ENCODE assay signal across 28 cellular contexts in the genomic region with DNA sequence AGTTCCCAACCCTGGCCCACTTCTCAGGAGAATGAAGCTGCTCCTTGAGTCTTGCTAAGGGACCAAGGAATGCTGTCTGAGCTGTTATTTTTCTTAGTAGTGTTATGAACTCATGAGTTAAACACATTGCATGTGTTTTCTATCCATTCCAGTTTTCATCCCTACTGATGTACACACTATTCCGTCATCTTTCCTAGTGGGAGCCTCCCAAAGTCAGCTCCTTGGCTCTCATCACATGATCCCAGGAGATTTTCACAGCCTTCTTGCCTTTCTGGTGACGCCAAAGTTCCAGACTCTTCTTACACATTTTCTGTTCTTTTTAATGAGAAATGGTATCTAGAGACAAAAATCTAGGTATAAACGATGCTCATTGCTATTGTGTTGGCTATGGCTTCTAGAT. TPM values are rescaled to one million over a fixed set of nuclear protein-coding genes. Genes with fewer than 3 reads are reported as not detected.
"Had no signal": no experiment of that assay in that cellular context is flagged by ENCODE, and none has a peak within 500 bp of the region (broad histone marks: within the 10 kb centered on the region; RNA-seq: fewer than 3 reads in every experiment).

No MANE protein-coding gene starts in this region.

- H3K4me2 ChIP-seq: KMS-11, SK-N-SH had no signal

- H3K4me3 ChIP-seq: ascending aorta, SJSA1 had no signal

- H3K9me3 ChIP-seq: ascending aorta, SJSA1, SK-N-SH had no signal

- ATAC-seq: activated CD8-positive, alpha-beta T cell treated with anti-CD3 and anti-CD28 coated beads for 36 hours; activated T-cell treated with anti-CD3 and anti-CD28 coated beads, Interleukin-2, amount 50 U/mL, for 72 hours; activated T-helper 17 cell treated with anti-CD3 and anti-CD28 coated beads, Interleukin-2, amount 50 U/mL, for 72 hours; Panc1 had no signal

- H3K27me3 ChIP-seq: ascending aorta, SJSA1 had no signal

- H3K27ac ChIP-seq: ascending aorta, KMS-11, SJSA1 had no signal

- DNase-seq: activated CD4-positive, alpha-beta T cell treated with anti-CD3 and anti-CD28 coated beads, Interleukin-2, amount 10 ng/mL, durations not matched to agents 24 days and 14 days; activated CD4-positive, alpha-beta T cell treated with anti-CD3 and anti-CD28 coated beads, Interleukin-2, amount 50 U/mL, for 4 hours; activated CD8-positive, alpha-beta T cell treated with anti-CD3 and anti-CD28 coated beads for 36 hours; activated effector memory CD4-positive, alpha-beta T cell treated with anti-CD3 and anti-CD28 coated beads, Interleukin-2, amount 50 U/mL, for 16 hours; activated naive CD4-positive, alpha-beta T cell; activated naive CD8-positive, alpha-beta T cell treated with anti-CD3 and anti-CD28 coated beads, Interleukin-2, amount 10 ng/mL, durations not matched to agents 7 days and 5 days; activated T-cell treated with anti-CD3 and anti-CD28 coated beads, Interleukin-2, amount 50 U/mL, for 1 hour; activated T-cell treated with anti-CD3 and anti-CD28 coated beads, Interleukin-2, amount 50 U/mL, for 72 hours; amygdala; MM.1S; MV-4-11; NCI-H1092; NCI-H1436 treated with DMSO at 0.1 percent for 48 hours; NCI-H1694 treated with DMSO at 0.1 percent for 48 hours; NCI-H2029; NCI-H345; NCI-H524 treated with DMSO at 0.1 percent for 48 hours; SHP77 treated with DMSO at 0.1 percent for 48 hours had no signal

- H3K36me3 ChIP-seq: ascending aorta, SJSA1 had no signal

- H3K4me1 ChIP-seq: ascending aorta, SJSA1 had no signal

- H3K9ac ChIP-seq: KMS-11, SK-N-SH had no signal

RNA-seq across cellular contexts. Expression of gene C10orf71, which starts 8.4 kb away (rescaled TPM):
- total RNA-seq: activated CD4-positive, alpha-beta T cell treated with anti-CD3 and anti-CD28 coated beads, Interleukin-2, amount 10 ng/mL, durations not matched to agents 24 days and 14 days; activated CD8-positive, alpha-beta memory T cell treated with anti-CD3 and anti-CD28 coated beads for 36 hours; activated CD8-positive, alpha-beta T cell treated with anti-CD3 and anti-CD28 coated beads for 36 hours; activated naive CD8-positive, alpha-beta T cell treated with anti-CD3 and anti-CD28 coated beads, Interleukin-2, amount 10 ng/mL, durations not matched to agents 7 days and 5 days; activated T-cell treated with anti-CD3 and anti-CD28 coated beads, Interleukin-2, amount 50 U/mL, for 72 hours; activated T-helper 17 cell treated with anti-CD3 and anti-CD28 coated beads, Interleukin-2, amount 50 U/mL, for 72 hours; ascending aorta; LHCN-M2; NCI-H460; RPMI7951; SJSA1 had no signal
- polyA plus RNA-seq: SK-N-SH had no signal
